Comparison of ENCODE assay signal across 8 cellular contexts in the genomic region with DNA sequence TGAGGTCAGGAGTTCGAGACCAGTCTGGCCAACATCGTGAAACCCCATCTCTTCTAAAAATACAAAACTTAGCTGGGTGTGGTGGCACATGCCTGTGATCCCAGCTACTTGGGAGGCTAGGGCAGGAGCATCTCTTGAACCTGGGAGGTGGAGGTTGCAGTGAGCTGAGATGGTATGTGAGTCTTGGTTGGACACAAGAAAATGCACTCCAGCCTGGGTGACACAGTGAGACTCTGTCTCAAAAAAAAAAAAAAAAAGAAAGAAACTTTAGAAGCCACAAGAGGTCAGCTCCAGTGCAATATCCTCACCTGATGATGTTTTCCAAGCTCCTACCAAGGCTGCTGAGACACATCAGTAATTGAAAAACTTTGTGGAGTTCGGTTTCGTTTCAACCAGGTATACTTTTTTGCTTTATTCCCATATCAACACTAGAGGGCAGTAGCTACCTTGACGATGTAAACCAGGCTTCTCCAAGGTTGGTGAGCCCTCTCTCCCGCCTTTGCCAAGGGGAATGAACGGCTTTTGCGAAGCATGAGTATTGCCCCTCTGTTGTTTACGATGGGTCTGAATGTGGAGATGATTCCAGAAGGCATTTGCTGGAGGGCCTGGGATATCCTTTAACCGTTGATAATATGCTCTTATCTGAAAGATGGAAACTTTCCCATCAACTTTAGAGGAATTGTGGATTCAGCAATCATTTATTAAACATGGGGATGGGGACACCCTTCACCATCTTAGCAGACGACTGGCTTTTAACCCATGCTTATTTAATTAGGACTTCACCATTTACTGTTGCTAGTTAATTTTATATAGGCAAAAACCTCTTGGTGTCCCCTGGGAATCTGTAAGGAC.
A peak's percentile ranks its signal among the peaks of the same experiment; 100 is the strongest.
DNase-seq lines count a peak whose midpoint lies in the region; ATAC-seq and TF ChIP-seq lines count a peak whose summit lies in the region.

No MANE protein-coding gene starts in this region.

- DNase-seq in DMS 273 treated with DMSO at 0.1 percent for 48 hours (lab: John Stamatoyannopoulos, UW) (peak; percentile 12), NCI-H146 treated with DMSO at 0.1 percent for 48 hours (lab: John Stamatoyannopoulos, UW; ENCODE audit: unreplicated experiment) (peak; percentile 53), SW480 (ENCODE audit: low spot score) (peak; percentile 79), erythroblast (lab: John Stamatoyannopoulos, UW) (peak; percentile 54 to 77), myocyte (ENCODE audit: low read depth) (peak; percentile 49)

- no peak for TF ChIP-seq POLR2A in erythroblast (IDR thresholded peaks at IDR 0.05; ENCODE audit: low read length)

- peak; percentile 85 for ATAC-seq in GM21528 (IDR thresholded peaks at IDR 0.05; ENCODE audit: low FRiP score, unreplicated experiment)
- no peak for ATAC-seq in GM18858 (IDR thresholded peaks at IDR 0.05; ENCODE audit: unreplicated experiment)
- no peak for ATAC-seq in GM19023 (IDR thresholded peaks at IDR 0.05; ENCODE audit: unreplicated experiment)

Comparison
In these comparisons a context has a peak if more than half of its experiments do, and no peak if none do; other contexts are left out.
1. DNase-seq: peak in every context shown above with its lines; median percentile 79 in SW480; 66 in erythroblast; 53 in NCI-H146 treated with DMSO at 0.1 percent for 48 hours; 49 in myocyte; 12 in DMS 273 treated with DMSO at 0.1 percent for 48 hours.